ENCODE assay signal across 1 cellular context in the genomic region with DNA sequence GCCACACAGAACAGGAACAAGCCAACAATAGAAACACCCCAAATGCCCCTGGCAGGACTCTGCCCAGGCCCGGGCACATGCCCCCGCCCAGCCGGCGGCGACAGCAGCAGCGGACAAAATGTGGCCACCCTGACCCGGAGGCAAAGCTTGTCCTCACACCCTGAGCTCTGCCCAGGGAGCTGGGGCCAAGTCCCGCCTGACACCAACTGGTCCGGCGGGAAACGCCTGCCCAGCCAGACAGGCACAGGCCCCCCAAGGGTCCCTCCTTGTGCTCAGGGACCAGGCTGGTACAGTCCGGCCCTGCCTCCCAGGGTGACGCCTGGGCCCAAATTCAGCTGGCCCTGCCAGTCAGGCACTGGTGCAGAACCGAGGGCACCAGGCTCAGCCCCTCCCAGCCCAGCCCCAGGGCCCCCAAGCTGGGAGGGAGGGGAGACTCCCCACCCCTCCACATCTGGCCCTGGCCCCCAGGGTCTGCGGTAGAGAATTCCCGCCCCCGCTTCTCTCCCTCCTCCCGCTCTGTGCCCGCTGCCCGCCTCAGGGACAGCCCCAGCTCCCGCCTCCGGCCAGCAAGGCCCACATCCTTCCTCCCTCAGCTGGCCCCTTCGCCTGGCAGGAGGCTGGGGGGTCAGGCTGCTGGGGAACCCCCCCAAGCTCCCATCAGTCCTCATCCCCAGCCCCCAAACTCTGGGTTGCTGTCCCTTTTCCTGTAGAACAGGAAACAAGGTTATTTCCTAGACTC.
TF ChIP-seq lines count a peak whose summit lies in the region.

No MANE protein-coding gene starts in this region.

TF ChIP-seq in H1, 55 proteins besides CTCF, POLR2A, EP300 and RAD21:
- TF ChIP-seq TAF7 (optimal IDR thresholded peaks at IDR 0.05; ENCODE audit: borderline replicate concordance, low read depth, low read length) (no peak), ASH2L (IDR thresholded peaks at IDR 0.05; ENCODE audit: low read length) (peak; percentile 10), SAP30 (IDR thresholded peaks at IDR 0.05; ENCODE audit: insufficient read depth, insufficient replicate concordance, low read length) (no peak), KDM5A (IDR thresholded peaks at IDR 0.05; ENCODE audit: low read length) (no peak), SP4 (IDR thresholded peaks at IDR 0.05; ENCODE audit: low read length) (no peak), EGR1 (IDR thresholded peaks at IDR 0.05; ENCODE audit: borderline replicate concordance, low read depth, low read length) (0 out of 2 replicates have a peak, but pooled peaks have one; percentile 14), CHD1 (IDR thresholded peaks at IDR 0.05; ENCODE audit: low read depth, low read length) (no peak), MAFK (IDR thresholded peaks at IDR 0.05; ENCODE audit: low read depth, low read length) (no peak), KDM1A (IDR thresholded peaks at IDR 0.05; ENCODE audit: borderline replicate concordance, low read length) (no peak)
- TF ChIP-seq, protein P1, sequence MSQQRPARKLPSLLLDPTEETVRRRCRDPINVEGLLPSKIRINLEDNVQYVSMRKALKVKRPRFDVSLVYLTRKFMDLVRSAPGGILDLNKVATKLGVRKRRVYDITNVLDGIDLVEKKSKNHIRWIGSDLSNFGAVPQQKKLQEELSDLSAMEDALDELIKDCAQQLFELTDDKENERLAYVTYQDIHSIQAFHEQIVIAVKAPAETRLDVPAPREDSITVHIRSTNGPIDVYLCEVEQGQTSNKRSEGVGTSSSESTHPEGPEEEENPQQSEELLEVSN (IDR thresholded peaks at IDR 0.05), result no peak
- TF ChIP-seq, protein P2, sequence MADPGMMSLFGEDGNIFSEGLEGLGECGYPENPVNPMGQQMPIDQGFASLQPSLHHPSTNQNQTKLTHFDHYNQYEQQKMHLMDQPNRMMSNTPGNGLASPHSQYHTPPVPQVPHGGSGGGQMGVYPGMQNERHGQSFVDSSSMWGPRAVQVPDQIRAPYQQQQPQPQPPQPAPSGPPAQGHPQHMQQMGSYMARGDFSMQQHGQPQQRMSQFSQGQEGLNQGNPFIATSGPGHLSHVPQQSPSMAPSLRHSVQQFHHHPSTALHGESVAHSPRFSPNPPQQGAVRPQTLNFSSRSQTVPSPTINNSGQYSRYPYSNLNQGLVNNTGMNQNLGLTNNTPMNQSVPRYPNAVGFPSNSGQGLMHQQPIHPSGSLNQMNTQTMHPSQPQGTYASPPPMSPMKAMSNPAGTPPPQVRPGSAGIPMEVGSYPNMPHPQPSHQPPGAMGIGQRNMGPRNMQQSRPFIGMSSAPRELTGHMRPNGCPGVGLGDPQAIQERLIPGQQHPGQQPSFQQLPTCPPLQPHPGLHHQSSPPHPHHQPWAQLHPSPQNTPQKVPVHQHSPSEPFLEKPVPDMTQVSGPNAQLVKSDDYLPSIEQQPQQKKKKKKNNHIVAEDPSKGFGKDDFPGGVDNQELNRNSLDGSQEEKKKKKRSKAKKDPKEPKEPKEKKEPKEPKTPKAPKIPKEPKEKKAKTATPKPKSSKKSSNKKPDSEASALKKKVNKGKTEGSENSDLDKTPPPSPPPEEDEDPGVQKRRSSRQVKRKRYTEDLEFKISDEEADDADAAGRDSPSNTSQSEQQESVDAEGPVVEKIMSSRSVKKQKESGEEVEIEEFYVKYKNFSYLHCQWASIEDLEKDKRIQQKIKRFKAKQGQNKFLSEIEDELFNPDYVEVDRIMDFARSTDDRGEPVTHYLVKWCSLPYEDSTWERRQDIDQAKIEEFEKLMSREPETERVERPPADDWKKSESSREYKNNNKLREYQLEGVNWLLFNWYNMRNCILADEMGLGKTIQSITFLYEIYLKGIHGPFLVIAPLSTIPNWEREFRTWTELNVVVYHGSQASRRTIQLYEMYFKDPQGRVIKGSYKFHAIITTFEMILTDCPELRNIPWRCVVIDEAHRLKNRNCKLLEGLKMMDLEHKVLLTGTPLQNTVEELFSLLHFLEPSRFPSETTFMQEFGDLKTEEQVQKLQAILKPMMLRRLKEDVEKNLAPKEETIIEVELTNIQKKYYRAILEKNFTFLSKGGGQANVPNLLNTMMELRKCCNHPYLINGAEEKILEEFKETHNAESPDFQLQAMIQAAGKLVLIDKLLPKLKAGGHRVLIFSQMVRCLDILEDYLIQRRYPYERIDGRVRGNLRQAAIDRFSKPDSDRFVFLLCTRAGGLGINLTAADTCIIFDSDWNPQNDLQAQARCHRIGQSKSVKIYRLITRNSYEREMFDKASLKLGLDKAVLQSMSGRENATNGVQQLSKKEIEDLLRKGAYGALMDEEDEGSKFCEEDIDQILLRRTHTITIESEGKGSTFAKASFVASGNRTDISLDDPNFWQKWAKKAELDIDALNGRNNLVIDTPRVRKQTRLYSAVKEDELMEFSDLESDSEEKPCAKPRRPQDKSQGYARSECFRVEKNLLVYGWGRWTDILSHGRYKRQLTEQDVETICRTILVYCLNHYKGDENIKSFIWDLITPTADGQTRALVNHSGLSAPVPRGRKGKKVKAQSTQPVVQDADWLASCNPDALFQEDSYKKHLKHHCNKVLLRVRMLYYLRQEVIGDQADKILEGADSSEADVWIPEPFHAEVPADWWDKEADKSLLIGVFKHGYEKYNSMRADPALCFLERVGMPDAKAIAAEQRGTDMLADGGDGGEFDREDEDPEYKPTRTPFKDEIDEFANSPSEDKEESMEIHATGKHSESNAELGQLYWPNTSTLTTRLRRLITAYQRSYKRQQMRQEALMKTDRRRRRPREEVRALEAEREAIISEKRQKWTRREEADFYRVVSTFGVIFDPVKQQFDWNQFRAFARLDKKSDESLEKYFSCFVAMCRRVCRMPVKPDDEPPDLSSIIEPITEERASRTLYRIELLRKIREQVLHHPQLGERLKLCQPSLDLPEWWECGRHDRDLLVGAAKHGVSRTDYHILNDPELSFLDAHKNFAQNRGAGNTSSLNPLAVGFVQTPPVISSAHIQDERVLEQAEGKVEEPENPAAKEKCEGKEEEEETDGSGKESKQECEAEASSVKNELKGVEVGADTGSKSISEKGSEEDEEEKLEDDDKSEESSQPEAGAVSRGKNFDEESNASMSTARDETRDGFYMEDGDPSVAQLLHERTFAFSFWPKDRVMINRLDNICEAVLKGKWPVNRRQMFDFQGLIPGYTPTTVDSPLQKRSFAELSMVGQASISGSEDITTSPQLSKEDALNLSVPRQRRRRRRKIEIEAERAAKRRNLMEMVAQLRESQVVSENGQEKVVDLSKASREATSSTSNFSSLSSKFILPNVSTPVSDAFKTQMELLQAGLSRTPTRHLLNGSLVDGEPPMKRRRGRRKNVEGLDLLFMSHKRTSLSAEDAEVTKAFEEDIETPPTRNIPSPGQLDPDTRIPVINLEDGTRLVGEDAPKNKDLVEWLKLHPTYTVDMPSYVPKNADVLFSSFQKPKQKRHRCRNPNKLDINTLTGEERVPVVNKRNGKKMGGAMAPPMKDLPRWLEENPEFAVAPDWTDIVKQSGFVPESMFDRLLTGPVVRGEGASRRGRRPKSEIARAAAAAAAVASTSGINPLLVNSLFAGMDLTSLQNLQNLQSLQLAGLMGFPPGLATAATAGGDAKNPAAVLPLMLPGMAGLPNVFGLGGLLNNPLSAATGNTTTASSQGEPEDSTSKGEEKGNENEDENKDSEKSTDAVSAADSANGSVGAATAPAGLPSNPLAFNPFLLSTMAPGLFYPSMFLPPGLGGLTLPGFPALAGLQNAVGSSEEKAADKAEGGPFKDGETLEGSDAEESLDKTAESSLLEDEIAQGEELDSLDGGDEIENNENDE (IDR thresholded peaks at IDR 0.05; ENCODE audit: insufficient replicate concordance, low read length), result no peak
TF ChIP-seq in H1: peak in this region for 2.
